Comparison of ENCODE assay signal across 2 cellular contexts in the genomic region with DNA sequence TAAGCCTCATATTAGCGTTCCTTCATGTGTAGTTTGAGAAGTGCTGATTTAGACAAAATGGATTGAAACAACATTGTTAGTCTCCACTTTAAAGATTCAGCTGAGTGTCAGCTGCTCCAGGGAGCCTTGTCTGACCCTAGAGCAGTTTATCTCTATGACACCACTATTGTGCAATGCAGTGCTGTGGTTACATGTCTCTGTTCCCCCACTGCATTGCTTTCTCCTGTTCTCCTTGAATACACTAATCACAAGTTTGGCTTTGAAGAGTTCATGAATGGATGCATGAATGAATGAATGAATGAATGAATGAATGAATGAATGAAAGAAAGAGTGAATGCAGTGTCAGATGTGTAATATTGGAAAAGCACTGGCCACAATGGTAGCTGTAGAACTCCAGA.
TF ChIP-seq lines count a peak whose summit lies in the region.

No MANE protein-coding gene starts in this region.

TF ChIP-seq in K562, 482 proteins besides CTCF, POLR2A, EP300 and RAD21:
- no peak for TF ChIP-seq NFIC (IDR thresholded peaks at IDR 0.05)
- TF ChIP-seq ZNF143 (CRISPR knock-in tag; IDR thresholded peaks at IDR 0.05) = no peak
- no peak for TF ChIP-seq GATA2 (CRISPR knock-in tag; IDR thresholded peaks at IDR 0.05)
- TF ChIP-seq CEBPB (tag; IDR thresholded peaks at IDR 0.05) = peak; percentile 92
- TF ChIP-seq ZNF324 (CRISPR knock-in tag; IDR thresholded peaks at IDR 0.05) = no peak
- no peak for TF ChIP-seq CEBPG (CRISPR knock-in tag; IDR thresholded peaks at IDR 0.05)
- peak; percentile 25 to 89; a peak in 2 of 4 replicates for TF ChIP-seq CEBPG (tag; conservative IDR thresholded peaks at IDR 0.05 in 1 of 2, IDR thresholded peaks at IDR 0.05 in 1 of 2)
- TF ChIP-seq ZNF24 (IDR thresholded peaks at IDR 0.05) = peak; percentile 61; the same call in 1 of the 2 replicates

TF ChIP-seq in HEK293T, 16 proteins besides CTCF, POLR2A, EP300 and RAD21:
- TF ChIP-seq HDGF (IDR thresholded peaks at IDR 0.05; ENCODE audit: borderline replicate concordance) (no peak), NFRKB (IDR thresholded peaks at IDR 0.05) (no peak), FOXM1 (IDR thresholded peaks at IDR 0.05; ENCODE audit: borderline replicate concordance) (no peak), FOXA1 (IDR thresholded peaks at IDR 0.05) (no peak), LEF1 (IDR thresholded peaks at IDR 0.05; ENCODE audit: borderline replicate concordance) (no peak), TARDBP (IDR thresholded peaks at IDR 0.05) (no peak), ZNF384 (IDR thresholded peaks at IDR 0.05) (no peak), FOXK2 (IDR thresholded peaks at IDR 0.05) (no peak), PKNOX1 (IDR thresholded peaks at IDR 0.05) (no peak), BHLHE40 (IDR thresholded peaks at IDR 0.05; ENCODE audit: borderline replicate concordance) (no peak), ARNT (IDR thresholded peaks at IDR 0.05) (no peak), ELF4 (IDR thresholded peaks at IDR 0.05) (no peak), CTBP1 (IDR thresholded peaks at IDR 0.05; ENCODE audit: borderline replicate concordance) (no peak)
